8 cellular contexts compared by ENCODE assay signal in genomic region chr9:124342946-124343485, GRCh38.
DNase-seq lines count a peak whose midpoint lies in the region; ATAC-seq and TF ChIP-seq lines count a peak whose summit lies in the region.

No MANE protein-coding gene starts in this region.

- peaks cover 45% of the 10 kb centered on the region for H3K4me1 ChIP-seq in SJCRH30
- peaks cover 0 to 23% (median 11%) of the 10 kb centered on the region in 3 donors for H3K4me1 ChIP-seq in gastroesophageal sphincter

- H3K36me3 ChIP-seq in SJCRH30 (peaks cover 6% of the 10 kb centered on the region), gastroesophageal sphincter (peaks cover 0 to 79% of the 10 kb centered on the region in 2 donors)

- H3K9me3 ChIP-seq in SJCRH30 (replicated peaks), result no peaks in the 10 kb centered on the region
- H3K9me3 ChIP-seq in gastroesophageal sphincter, result peaks cover 0 to under 1% (median 0%) of the 10 kb centered on the region in 3 donors

- no peaks in the 10 kb centered on the region for H3K9me3 Mint-ChIP-seq in activated CD4-positive, alpha-beta memory T cell treated with anti-CD3 and anti-CD28 coated beads, Interleukin-2, amount 10 ng/mL, durations not matched to agents 7 days and 5 days

- no peak for TF ChIP-seq POLR2A in gastroesophageal sphincter (IDR thresholded peaks at IDR 0.05)

- intact Hi-C loops in posterior cingulate gyrus (cut with DNase I), result no loop called here

- POLR2A ChIA-PET in activated CD4-positive, alpha-beta memory T cell treated with anti-CD3 and anti-CD28 coated beads, Interleukin-2, amount 10 ng/mL, durations not matched to agents 7 days and 5 days (lab: Charles Lee), result no interaction called here

- DNase-seq in HCEC 1CT (peak; percentile 84), SJCRH30 (peak; percentile 93), posterior cingulate gyrus (peak; percentile 57 to 96 (median 79))
- DNase-seq in activated CD4-positive, alpha-beta memory T cell treated with anti-CD3 and anti-CD28 coated beads, Interleukin-2, amount 10 ng/mL, durations not matched to agents 7 days and 5 days, result no peak

- peaks cover 4% of the 10 kb centered on the region for H3K36me3 Mint-ChIP-seq in activated CD4-positive, alpha-beta memory T cell treated with anti-CD3 and anti-CD28 coated beads, Interleukin-2, amount 10 ng/mL, durations not matched to agents 7 days and 5 days (ENCODE audit: low read depth)

- no peaks in the 10 kb centered on the region for H3K4me1 Mint-ChIP-seq in activated CD4-positive, alpha-beta memory T cell treated with anti-CD3 and anti-CD28 coated beads, Interleukin-2, amount 10 ng/mL, durations not matched to agents 7 days and 5 days

- ATAC-seq in gastroesophageal sphincter (peak; percentile 80), HG03280 (IDR thresholded peaks at IDR 0.05; ENCODE audit: unreplicated experiment) (no peak), HG02938 (IDR thresholded peaks at IDR 0.05; ENCODE audit: unreplicated experiment) (no peak), HG02884 (IDR thresholded peaks at IDR 0.05; ENCODE audit: unreplicated experiment) (no peak)

- H3K4me3 Mint-ChIP-seq in activated CD4-positive, alpha-beta memory T cell treated with anti-CD3 and anti-CD28 coated beads, Interleukin-2, amount 10 ng/mL, durations not matched to agents 7 days and 5 days, result no peak overlapping the region

- no peak overlapping the region for H3K27ac Mint-ChIP-seq in activated CD4-positive, alpha-beta memory T cell treated with anti-CD3 and anti-CD28 coated beads, Interleukin-2, amount 10 ng/mL, durations not matched to agents 7 days and 5 days

- CTCF ChIA-PET in activated CD4-positive, alpha-beta memory T cell treated with anti-CD3 and anti-CD28 coated beads, Interleukin-2, amount 10 ng/mL, durations not matched to agents 7 days and 5 days (lab: Charles Lee), result no interaction called here

- H3K27me3 Mint-ChIP-seq in activated CD4-positive, alpha-beta memory T cell treated with anti-CD3 and anti-CD28 coated beads, Interleukin-2, amount 10 ng/mL, durations not matched to agents 7 days and 5 days, result no peaks in the 10 kb centered on the region

- no CpG with 5 or more reads among the region's 25 CpGs for WGBS in gastroesophageal sphincter (ENCODE audit: low coverage in 1 of 2), 2 donors

- no peak for TF ChIP-seq CTCF in gastroesophageal sphincter (IDR thresholded peaks at IDR 0.05)

- H3K27me3 ChIP-seq in SJCRH30 (no peaks in the 10 kb centered on the region), gastroesophageal sphincter (no peaks in the 10 kb centered on the region)

- peak overlapping the region; percentile 29 for H3K4me3 ChIP-seq in SJCRH30
- peak overlapping the region in 1 of 2 donors; percentile 28 for H3K4me3 ChIP-seq in gastroesophageal sphincter

- TF ChIP-seq EP300 in gastroesophageal sphincter (IDR thresholded peaks at IDR 0.05), result no peak

- H3K27ac ChIP-seq in SJCRH30 (peak overlapping the region; percentile 55), gastroesophageal sphincter (peak overlapping the region in 3 of 4 donors; percentile 69 to 73 (median 72))
